1 cellular context compared by ENCODE assay signal in the genomic region with DNA sequence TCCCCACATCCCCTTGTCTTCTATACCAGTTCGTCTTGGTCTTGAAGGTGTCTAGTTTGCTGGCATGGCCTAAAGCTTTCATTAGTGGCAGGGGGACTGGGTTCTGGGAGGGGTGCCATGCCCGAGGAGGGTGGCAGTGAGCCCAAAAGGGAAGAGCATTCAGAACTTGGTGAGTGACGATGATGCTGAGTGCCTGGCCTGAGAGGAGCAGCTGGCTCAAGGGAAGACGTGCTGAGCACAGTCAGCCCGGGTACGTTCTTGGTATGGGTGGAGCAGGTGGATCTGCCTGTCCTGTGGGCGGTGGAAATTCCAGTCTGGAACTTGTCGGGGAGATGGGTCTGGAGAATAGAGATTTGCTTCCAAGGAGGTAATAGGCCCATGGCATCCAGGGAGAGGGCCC.
TF ChIP-seq lines count a peak whose summit lies in the region.

No MANE protein-coding gene starts in this region.

TF ChIP-seq in K562, 482 proteins besides CTCF, POLR2A, EP300 and RAD21:
- TF ChIP-seq FIP1L1 (IDR thresholded peaks at IDR 0.05; ENCODE audit: low read depth, low read length, poor library complexity, severe bottlenecking): no peak
- TF ChIP-seq ZNF133 (CRISPR knock-in tag; IDR thresholded peaks at IDR 0.05): no peak
- TF ChIP-seq ZHX1 (conservative IDR thresholded peaks at IDR 0.05; ENCODE audit: low read length): no peak
- TF ChIP-seq, protein P1, sequence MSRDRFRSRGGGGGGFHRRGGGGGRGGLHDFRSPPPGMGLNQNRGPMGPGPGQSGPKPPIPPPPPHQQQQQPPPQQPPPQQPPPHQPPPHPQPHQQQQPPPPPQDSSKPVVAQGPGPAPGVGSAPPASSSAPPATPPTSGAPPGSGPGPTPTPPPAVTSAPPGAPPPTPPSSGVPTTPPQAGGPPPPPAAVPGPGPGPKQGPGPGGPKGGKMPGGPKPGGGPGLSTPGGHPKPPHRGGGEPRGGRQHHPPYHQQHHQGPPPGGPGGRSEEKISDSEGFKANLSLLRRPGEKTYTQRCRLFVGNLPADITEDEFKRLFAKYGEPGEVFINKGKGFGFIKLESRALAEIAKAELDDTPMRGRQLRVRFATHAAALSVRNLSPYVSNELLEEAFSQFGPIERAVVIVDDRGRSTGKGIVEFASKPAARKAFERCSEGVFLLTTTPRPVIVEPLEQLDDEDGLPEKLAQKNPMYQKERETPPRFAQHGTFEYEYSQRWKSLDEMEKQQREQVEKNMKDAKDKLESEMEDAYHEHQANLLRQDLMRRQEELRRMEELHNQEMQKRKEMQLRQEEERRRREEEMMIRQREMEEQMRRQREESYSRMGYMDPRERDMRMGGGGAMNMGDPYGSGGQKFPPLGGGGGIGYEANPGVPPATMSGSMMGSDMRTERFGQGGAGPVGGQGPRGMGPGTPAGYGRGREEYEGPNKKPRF (IDR thresholded peaks at IDR 0.05; ENCODE audit: low read depth, low read length): no peak
- TF ChIP-seq ARID2 (IDR thresholded peaks at IDR 0.05): no peak
- TF ChIP-seq RBM17 (IDR thresholded peaks at IDR 0.05; ENCODE audit: borderline replicate concordance, low read depth, low read length): no peak
- TF ChIP-seq SMARCA4 (IDR thresholded peaks at IDR 0.05): no peak
- TF ChIP-seq, protein P2, sequence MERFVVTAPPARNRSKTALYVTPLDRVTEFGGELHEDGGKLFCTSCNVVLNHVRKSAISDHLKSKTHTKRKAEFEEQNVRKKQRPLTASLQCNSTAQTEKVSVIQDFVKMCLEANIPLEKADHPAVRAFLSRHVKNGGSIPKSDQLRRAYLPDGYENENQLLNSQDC (CRISPR knock-in tag; IDR thresholded peaks at IDR 0.05): no peak
- TF ChIP-seq, protein P3, sequence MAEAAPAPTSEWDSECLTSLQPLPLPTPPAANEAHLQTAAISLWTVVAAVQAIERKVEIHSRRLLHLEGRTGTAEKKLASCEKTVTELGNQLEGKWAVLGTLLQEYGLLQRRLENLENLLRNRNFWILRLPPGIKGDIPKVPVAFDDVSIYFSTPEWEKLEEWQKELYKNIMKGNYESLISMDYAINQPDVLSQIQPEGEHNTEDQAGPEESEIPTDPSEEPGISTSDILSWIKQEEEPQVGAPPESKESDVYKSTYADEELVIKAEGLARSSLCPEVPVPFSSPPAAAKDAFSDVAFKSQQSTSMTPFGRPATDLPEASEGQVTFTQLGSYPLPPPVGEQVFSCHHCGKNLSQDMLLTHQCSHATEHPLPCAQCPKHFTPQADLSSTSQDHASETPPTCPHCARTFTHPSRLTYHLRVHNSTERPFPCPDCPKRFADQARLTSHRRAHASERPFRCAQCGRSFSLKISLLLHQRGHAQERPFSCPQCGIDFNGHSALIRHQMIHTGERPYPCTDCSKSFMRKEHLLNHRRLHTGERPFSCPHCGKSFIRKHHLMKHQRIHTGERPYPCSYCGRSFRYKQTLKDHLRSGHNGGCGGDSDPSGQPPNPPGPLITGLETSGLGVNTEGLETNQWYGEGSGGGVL (CRISPR knock-in tag; IDR thresholded peaks at IDR 0.05): no peak
- no peak for TF ChIP-seq RNF219 (CRISPR knock-in tag; IDR thresholded peaks at IDR 0.05)
- TF ChIP-seq ZNF224 (CRISPR knock-in tag; IDR thresholded peaks at IDR 0.05): no peak
- TF ChIP-seq RBM15 (IDR thresholded peaks at IDR 0.05; ENCODE audit: insufficient read depth, low read length): no peak
- TF ChIP-seq HEY1 (CRISPR knock-in tag; IDR thresholded peaks at IDR 0.05; ENCODE audit: borderline replicate concordance): no peak
- TF ChIP-seq YBX1 (IDR thresholded peaks at IDR 0.05): no peak
